In the genomic region with DNA sequence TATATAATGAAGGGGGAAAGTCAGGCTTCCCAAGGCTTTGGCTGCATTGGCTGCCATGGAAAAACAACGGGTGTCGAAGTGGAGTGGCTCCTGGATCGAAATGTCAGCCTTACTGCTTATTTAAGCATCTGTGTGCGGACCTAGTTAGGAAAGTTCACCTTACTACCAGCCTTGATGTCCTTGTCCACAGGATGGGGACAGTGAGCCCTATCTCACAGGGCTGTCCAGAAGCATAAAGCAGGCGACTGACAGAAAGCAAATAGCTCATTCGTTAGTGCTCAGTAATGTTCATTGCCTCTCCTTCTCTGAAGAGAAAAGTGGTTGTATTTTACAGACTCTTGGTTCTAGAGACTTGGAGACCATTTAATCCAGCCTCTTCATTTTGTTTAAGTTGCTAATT, we compare ENCODE assay signal across 1 cellular context.
TF ChIP-seq lines count a peak whose summit lies in the region.

No MANE protein-coding gene starts in this region.

TF ChIP-seq in A549, 52 proteins besides CTCF, POLR2A, EP300 and RAD21 (continued from another document):
- TF ChIP-seq, protein P1, sequence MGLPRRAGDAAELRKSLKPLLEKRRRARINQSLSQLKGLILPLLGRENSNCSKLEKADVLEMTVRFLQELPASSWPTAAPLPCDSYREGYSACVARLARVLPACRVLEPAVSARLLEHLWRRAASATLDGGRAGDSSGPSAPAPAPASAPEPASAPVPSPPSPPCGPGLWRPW (IDR thresholded peaks at IDR 0.05): no peak
- no peak for TF ChIP-seq PBX3 (IDR thresholded peaks at IDR 0.05)
- TF ChIP-seq ZC3H11A (IDR thresholded peaks at IDR 0.05): no peak
- TF ChIP-seq EHMT2 (IDR thresholded peaks at IDR 0.05; ENCODE audit: low read depth): no peak
- TF ChIP-seq NR3C1 (IDR thresholded peaks at IDR 0.05): no peak
- TF ChIP-seq SREBF2 (IDR thresholded peaks at IDR 0.05): no peak
- no peak for TF ChIP-seq E2F6 (IDR thresholded peaks at IDR 0.05; ENCODE audit: borderline replicate concordance, low read depth)
- no peak for TF ChIP-seq RCOR1 (IDR thresholded peaks at IDR 0.05; ENCODE audit: low read depth, low read length)
- no peak for TF ChIP-seq HOXB13 (CRISPR knock-in tag; IDR thresholded peaks at IDR 0.05; ENCODE audit: low read depth)
TF ChIP-seq in A549: peak in this region for 0.
